Comparison of ENCODE assay signal across 19 cellular contexts in the genomic region with DNA sequence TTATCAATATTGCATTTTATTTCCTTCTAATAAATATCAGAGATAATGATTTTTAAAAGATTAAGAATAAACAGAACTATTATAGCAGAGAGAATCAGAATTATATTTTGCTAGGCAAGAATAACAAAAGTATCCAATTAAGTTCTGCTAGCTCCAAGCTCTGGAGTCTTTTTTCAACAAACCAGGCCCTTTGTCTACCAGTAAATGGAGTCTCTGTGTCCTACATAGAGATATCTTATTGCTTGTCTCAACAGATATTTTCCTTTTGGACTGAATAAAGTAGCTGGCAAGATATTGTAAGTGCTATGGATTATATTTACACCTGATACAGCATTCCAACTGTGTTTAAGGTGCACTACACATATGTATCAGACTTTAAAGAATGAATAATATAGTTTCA.
"Had no signal": no experiment of that assay in that cellular context is flagged by ENCODE, and none has a peak within 500 bp of the region (broad histone marks: within the 10 kb centered on the region; RNA-seq: fewer than 3 reads in every experiment).

No MANE protein-coding gene starts in this region.

- H3K27me3 ChIP-seq: ovary, right atrium auricular region had no signal

- H3K36me3 ChIP-seq: ovary had no signal

- DNase-seq: activated B cell treated with CpG ODN at 0.5 μM for 24 hours; activated CD4-positive, alpha-beta memory T cell treated with anti-CD3 and anti-CD28 coated beads for 36 hours; activated CD4-positive, alpha-beta T cell treated with anti-CD3 and anti-CD28 coated beads for 36 hours; activated naive CD4-positive, alpha-beta T cell treated with Interleukin-2 at 50 U/mL for 16 hours; activated naive CD8-positive, alpha-beta T cell treated with anti-CD3 and anti-CD28 coated beads for 36 hours; activated T-cell treated with anti-CD3 and anti-CD28 coated beads, Interleukin-2, amount 50 U/mL, for 48 hours; amniotic stem cell; cerebellar nuclear complex; effector CD4-positive, alpha-beta T cell; kidney; midbrain; ovary; psoas muscle; stimulated activated CD4-positive, alpha-beta T cell treated with anti-CD3 and anti-CD28 coated beads, Interleukin-12 subunit alpha, Interleukin-12 subunit beta, amount 100 ng/mL, for 4 hours; stimulated activated naive CD8-positive, alpha-beta T cell treated with anti-CD3 and anti-CD28 coated beads, Interleukin-15, amount 100 ng/mL, for 72 hours; T1000 had no signal

- ATAC-seq: activated CD4-positive, alpha-beta T cell treated with anti-CD3 and anti-CD28 coated beads for 36 hours; left lobe of liver; natural killer cell treated with Interleukin-12 subunit alpha and Interleukin-12 subunit beta and Interleukin-15 and Interleukin-18, amount 100 ng/mL, for 72 hours; psoas muscle; stimulated activated naive CD8-positive, alpha-beta T cell treated with anti-CD3 and anti-CD28 coated beads, Interleukin-15, amount 100 ng/mL, for 72 hours had no signal

- H3K4me3 ChIP-seq: ovary, psoas muscle, right atrium auricular region had no signal

- H3K9me3 ChIP-seq: ovary, psoas muscle, right atrium auricular region had no signal

- H3K27ac ChIP-seq: ovary, psoas muscle, right atrium auricular region had no signal
